16 cellular contexts compared by ENCODE assay signal in the genomic region with DNA sequence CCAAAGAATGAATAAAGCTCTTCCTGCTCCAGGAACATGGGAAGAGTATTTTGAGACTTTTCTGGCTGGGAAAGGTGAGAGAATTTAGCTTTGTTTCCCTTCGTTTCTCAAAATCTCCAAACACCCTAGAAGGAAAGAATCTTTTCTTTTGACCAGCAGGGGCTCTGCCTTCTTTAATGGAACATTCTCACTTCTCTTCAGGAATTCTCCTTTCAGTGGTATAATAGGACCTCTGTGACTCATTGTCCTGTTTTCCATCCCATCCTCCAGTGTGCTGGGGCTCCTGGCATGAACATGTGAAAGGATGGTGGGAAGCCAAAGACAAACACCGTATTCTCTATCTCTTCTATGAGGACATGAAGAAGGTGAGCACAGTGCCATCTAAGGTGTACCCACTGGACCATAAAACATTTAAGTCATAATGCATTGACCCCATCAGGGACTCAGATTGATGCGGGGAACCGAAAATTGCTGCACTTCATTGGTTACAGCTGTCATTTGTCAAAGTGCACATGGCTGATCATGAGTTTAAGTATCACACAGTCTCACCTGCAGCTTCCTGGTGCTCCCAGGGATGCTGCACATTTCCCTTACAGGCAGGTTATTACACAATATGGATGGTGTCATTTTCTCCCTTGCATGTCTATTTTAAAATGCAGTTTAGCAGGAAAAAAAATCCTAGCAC. TPM values are rescaled to one million over a fixed set of nuclear protein-coding genes. Genes with fewer than 3 reads are reported as not detected.
A peak's percentile ranks its signal among the peaks of the same experiment; 100 is the strongest.
DNase-seq lines count a peak whose midpoint lies in the region; TF ChIP-seq lines count a peak whose summit lies in the region.
"Had no signal": no experiment of that assay in that cellular context is flagged by ENCODE, and none has a peak within 500 bp of the region (broad histone marks: within the 10 kb centered on the region; RNA-seq: fewer than 3 reads in every experiment).

No MANE protein-coding gene starts in this region.

- H3K27ac ChIP-seq in H9 (ENCODE audit: insufficient read length, low read depth, low read length) = peak overlapping the region; percentile 41
- H3K27ac ChIP-seq: BLaER1 treated with 17β-estradiol and CSF1 and Interleukin-3, amounts not matched to agents 10 nM and 100 nM; epithelial cell of prostate had no signal

- H3K4me2 ChIP-seq in H9 (ENCODE audit: insufficient read depth, insufficient read length, low read length) = no peak overlapping the region
- H3K4me2 ChIP-seq: BLaER1 treated with 17β-estradiol and CSF1 and Interleukin-3, amounts not matched to agents 10 nM and 100 nM had no signal

- no peak overlapping the region for H2AK5ac ChIP-seq in H9 (ENCODE audit: insufficient read length, low read length)

- H3K36me3 Mint-ChIP-seq in H9 (ENCODE audit: insufficient read depth in 1 of 3, low read depth in 3 of 3) = no peaks in the 10 kb centered on the region; a peak in 1 of 7 replicates

- H3K4me1 Mint-ChIP-seq in H9 = peaks cover 31 to 35% of the 10 kb centered on the region in 2 experiments

- TF ChIP-seq CTCF in H9 (conservative IDR thresholded peaks at IDR 0.05) (peak; percentile 36; the same call in 2 of the 3 replicates), kidney epithelial cell (IDR thresholded peaks at IDR 0.05; ENCODE audit: insufficient read depth, low read length, poor library complexity, severe bottlenecking) (peak; percentile 36)

- no peaks in the 10 kb centered on the region for H3K27me3 Mint-ChIP-seq in H9 (ENCODE audit: low read depth)

- no peak overlapping the region for H4K91ac ChIP-seq in H9 (ENCODE audit: insufficient read length, low read depth, low read length)

- no peaks in the 10 kb centered on the region for H3K23me2 ChIP-seq in H9 (ENCODE audit: insufficient read length, low read depth, low read length, poor library complexity, severe bottlenecking)

- no peak overlapping the region for H3K18ac ChIP-seq in H9 (ENCODE audit: insufficient read length, low read depth, low read length)

- H3K14ac ChIP-seq in H9 (ENCODE audit: insufficient read depth, low read length) = no peak overlapping the region

- DNase-seq in Caki2 (ENCODE audit: low read depth) = peak; percentile 92
- no peak for DNase-seq in H9
- peak; percentile 41 for DNase-seq in astrocyte of the hippocampus (ENCODE audit: low read depth, low spot score)
- DNase-seq in kidney epithelial cell (ENCODE audit: low read depth) = no peak
- DNase-seq in stimulated activated CD8-positive, alpha-beta memory T cell treated with anti-CD3 and anti-CD28 coated beads, Interleukin-4, amount 100 ng/mL, for 48 hours = no peak
- no peak for DNase-seq in OCI-M1 (lab: John Stamatoyannopoulos, UW)
- DNase-seq in DMS 273 treated with DMSO at 0.1 percent for 48 hours (lab: John Stamatoyannopoulos, UW) = no peak
- no peak for DNase-seq in epidermal melanocyte (ENCODE audit: insufficient read length, low spot score)
- DNase-seq: activated T-cell treated with anti-CD3 and anti-CD28 coated beads, Interleukin-2, amount 50 U/mL, for 1 hour; anterior cingulate cortex; MM.1S; NCI-H446; SIG-M5 had no signal

- WGBS in H9 (ENCODE audit: extremely low coverage, insufficient read length, low lambda C conversion rate) = no CpG with 5 or more reads among the region's 4 CpGs

- no peak overlapping the region for H2BK12ac ChIP-seq in H9 (ENCODE audit: insufficient read length, low read depth, low read length)

- H3K23ac ChIP-seq in H9 (ENCODE audit: insufficient read length, low read depth, low read length) = no peak overlapping the region

- H3K9me3 Mint-ChIP-seq in H9 = no peaks in the 10 kb centered on the region

- H3K9ac ChIP-seq in H9 (ENCODE audit: extremely low read depth, insufficient read length, low read length) = no peak overlapping the region
- H3K9ac ChIP-seq: BLaER1 treated with 17β-estradiol and CSF1 and Interleukin-3, amounts not matched to agents 10 nM and 100 nM had no signal

- in situ Hi-C loops in Caki2 (cut with HindIII; ENCODE audit: low pct_unique_long_range_greater_than_20kb, low sequenced_read_pairs) = no loop called here

- no peaks in the 10 kb centered on the region for H4K20me1 ChIP-seq in H9 (ENCODE audit: control insufficient read depth, insufficient read depth, insufficient read length)
- H4K20me1 ChIP-seq: BLaER1 treated with 17β-estradiol and CSF1 and Interleukin-3, amounts not matched to agents 10 nM and 100 nM had no signal

- H3K27ac Mint-ChIP-seq in H9 = peak overlapping the region; percentile 62 to 90 (median 85); a peak in 6 of 7 replicates

- H3K36me3 ChIP-seq in kidney epithelial cell (ENCODE audit: control insufficient read depth, insufficient read depth, low read length) = no peaks in the 10 kb centered on the region
- H3K36me3 ChIP-seq: BLaER1 treated with 17β-estradiol and CSF1 and Interleukin-3, amounts not matched to agents 10 nM and 100 nM had no signal

- peaks cover 4% of the 10 kb centered on the region for H3K4me1 ChIP-seq in H9 (ENCODE audit: insufficient read depth, low read length)

- no peak overlapping the region for H2AFZ ChIP-seq in H9 (ENCODE audit: low read length)

- no peak overlapping the region for H3K4ac ChIP-seq in H9 (ENCODE audit: low read depth, low read length)

- H3K56ac ChIP-seq in H9 (ENCODE audit: insufficient read length, low read depth, low read length) = no peak overlapping the region

- H3K4me3 ChIP-seq in kidney epithelial cell (ENCODE audit: low read depth, low read length) = no peak overlapping the region
- H3K4me3 ChIP-seq: BLaER1 treated with 17β-estradiol and CSF1 and Interleukin-3, amounts not matched to agents 10 nM and 100 nM had no signal

- H3K79me1 ChIP-seq in H9 (ENCODE audit: insufficient read depth, low read depth, low read length, poor library complexity, severe bottlenecking) = no peaks in the 10 kb centered on the region

- H2BK15ac ChIP-seq in H9 (ENCODE audit: low read depth, low read length) = no peak overlapping the region

- no peaks in the 10 kb centered on the region for H3K79me2 ChIP-seq in H9 (ENCODE audit: insufficient read depth, low read length)

- H2BK5ac ChIP-seq in H9 (ENCODE audit: insufficient read length, low read length) = no peak overlapping the region

- H2BK120ac ChIP-seq in H9 (ENCODE audit: low read depth, low read length, poor library complexity, severe bottlenecking) = no peak overlapping the region

- H3T11ph ChIP-seq in H9 (ENCODE audit: low read length) = no peak overlapping the region

- H2BK20ac ChIP-seq in H9 (ENCODE audit: low read depth, low read length, poor library complexity, severe bottlenecking) = no peak overlapping the region

- H4K5ac ChIP-seq in H9 (ENCODE audit: insufficient read length, low read depth, low read length) = no peak overlapping the region

- H3K9me3 ChIP-seq in H9 (ENCODE audit: control insufficient read depth, low read depth, low read length) = no peaks in the 10 kb centered on the region
- H3K9me3 ChIP-seq: BLaER1 treated with 17β-estradiol and CSF1 and Interleukin-3, amounts not matched to agents 10 nM and 100 nM had no signal

- no peak overlapping the region for H4K8ac ChIP-seq in H9 (replicated peaks; ENCODE audit: insufficient read length, low read depth, low read length)

- H3K27me3 ChIP-seq in H9 (ENCODE audit: insufficient read depth, low read length) = no peaks in the 10 kb centered on the region
- H3K27me3 ChIP-seq in kidney epithelial cell (ENCODE audit: control insufficient read depth, insufficient read depth, low read length) = no peaks in the 10 kb centered on the region
- H3K27me3 ChIP-seq: BLaER1 treated with 17β-estradiol and CSF1 and Interleukin-3, amounts not matched to agents 10 nM and 100 nM had no signal

- H3K4me3 Mint-ChIP-seq in H9 = peak overlapping the region in 1 of 2 experiments; percentile 53; a peak in 2 of 5 replicates

RNA-seq across cellular contexts. Expression of a gene that starts 5.5 kb away (rescaled TPM):
- 5.1 and 7.5 TPM in 2 replicates for total RNA-seq in Caki2 (2014; rRNA removed; shearing (Covaris generic); ENCODE audit: low replicate concordance)
- 0.86 and 0.96 TPM in 2 replicates for total RNA-seq in H9 (2021)
- 33.3 and 37.7 TPM in 2 replicates for total RNA-seq in kidney epithelial cell
- total RNA-seq: myocyte had no signal

Comparison
In these comparisons a context has a peak if more than half of its experiments do, and no peak if none do; other contexts are left out.
1. DNase-seq: peak in Caki2 (single experiment) and astrocyte of the hippocampus (single experiment); none in H9 (single experiment), kidney epithelial cell (single experiment), stimulated activated CD8-positive, alpha-beta memory T cell treated with anti-CD3 and anti-CD28 coated beads, Interleukin-4, amount 100 ng/mL, for 48 hours (single experiment), OCI-M1 (single experiment), DMS 273 treated with DMSO at 0.1 percent for 48 hours (single experiment) and epidermal melanocyte (single experiment).